1 cellular context compared by ENCODE assay signal in the genomic region with DNA sequence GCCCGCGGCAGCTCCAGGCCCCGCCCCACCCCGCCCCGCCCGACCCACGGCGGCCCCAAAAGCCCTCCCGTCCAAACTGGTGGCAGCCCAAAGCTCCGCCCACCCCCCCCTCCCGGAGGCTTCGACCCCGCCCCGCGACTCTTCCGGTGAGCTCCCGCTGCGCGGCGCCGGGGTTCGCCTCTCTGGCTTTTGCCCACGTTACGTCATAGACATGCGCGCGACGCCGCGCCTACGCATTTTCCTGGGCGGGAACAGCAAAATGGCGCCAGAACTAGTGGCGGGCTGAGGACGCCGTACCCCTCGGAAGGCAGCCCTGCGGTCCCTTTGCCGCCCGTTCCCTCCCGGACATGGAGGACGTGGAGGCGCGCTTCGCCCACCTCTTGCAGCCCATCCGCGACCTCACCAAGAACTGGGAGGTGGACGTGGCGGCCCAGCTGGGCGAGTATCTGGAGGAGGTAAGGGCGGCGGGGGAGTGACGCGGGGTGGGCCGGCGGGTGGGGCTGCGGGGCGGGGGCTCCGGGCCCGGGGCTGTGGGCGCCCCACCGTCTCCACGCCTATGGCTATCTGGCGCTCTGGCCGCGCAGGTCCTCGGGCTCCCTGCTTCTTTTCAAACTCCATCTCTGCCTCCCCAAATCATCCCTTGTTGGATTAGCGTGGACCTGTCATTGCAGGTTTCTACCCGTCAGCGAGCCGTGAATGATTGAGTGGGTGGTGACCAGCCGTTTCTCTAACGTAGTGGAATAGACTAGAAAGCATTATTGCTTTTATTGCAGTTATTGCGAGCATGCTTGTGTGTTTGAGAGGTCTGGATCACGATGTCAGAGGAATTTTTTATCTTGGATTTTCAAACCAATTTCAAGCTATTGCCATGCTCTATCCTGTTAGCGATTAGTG.
TF ChIP-seq lines count a peak whose summit lies in the region.

A gene (plus strand): TSS at position 234 of the 894 bp plus-strand sequence. CDS start 114 bp downstream, at position 348.

TF ChIP-seq in K562, 482 proteins besides CTCF, POLR2A, EP300 and RAD21 (continued from another document and continues in another):
- TF ChIP-seq, protein P1, sequence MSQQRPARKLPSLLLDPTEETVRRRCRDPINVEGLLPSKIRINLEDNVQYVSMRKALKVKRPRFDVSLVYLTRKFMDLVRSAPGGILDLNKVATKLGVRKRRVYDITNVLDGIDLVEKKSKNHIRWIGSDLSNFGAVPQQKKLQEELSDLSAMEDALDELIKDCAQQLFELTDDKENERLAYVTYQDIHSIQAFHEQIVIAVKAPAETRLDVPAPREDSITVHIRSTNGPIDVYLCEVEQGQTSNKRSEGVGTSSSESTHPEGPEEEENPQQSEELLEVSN (IDR thresholded peaks at IDR 0.05; ENCODE audit: borderline replicate concordance in 1 of 2, extremely low read depth in 1 of 2, insufficient read depth in 1 of 2, insufficient read length in 1 of 2, low read depth in 1 of 2, low read length in 1 of 2, poor library complexity in 1 of 2, severe bottlenecking in 1 of 2) = peak in 1 of 2 experiments; percentile 58
- TF ChIP-seq ZNF124 (CRISPR knock-in tag; IDR thresholded peaks at IDR 0.05) (no peak), MECOM (CRISPR knock-in tag; IDR thresholded peaks at IDR 0.05) (no peak), POLR2AphosphoS2 (IDR thresholded peaks at IDR 0.05; ENCODE audit: low read length) (no peak), PCBP1 (IDR thresholded peaks at IDR 0.05; ENCODE audit: low read depth, low read length, poor library complexity, severe bottlenecking) (no peak), DNMT1 (IDR thresholded peaks at IDR 0.05) (no peak), SRSF7 (optimal IDR thresholded peaks at IDR 0.05; ENCODE audit: low read depth, low read length) (no peak), CCNT2 (IDR thresholded peaks at IDR 0.05; ENCODE audit: borderline replicate concordance, extremely low read depth, insufficient read length, low read depth, low read length) (no peak), MEIS2 (IDR thresholded peaks at IDR 0.05; ENCODE audit: partially characterized antibody) (peak; percentile 78), RBM25 (IDR thresholded peaks at IDR 0.05; ENCODE audit: low read depth, low read length, severe bottlenecking) (no peak), SRF (CRISPR knock-in tag; IDR thresholded peaks at IDR 0.05) (no peak), MAFK (IDR thresholded peaks at IDR 0.05; ENCODE audit: low read length) (no peak), NR3C1 (CRISPR knock-in tag; IDR thresholded peaks at IDR 0.05) (no peak), MTF1 (CRISPR knock-in tag; IDR thresholded peaks at IDR 0.05; ENCODE audit: borderline replicate concordance) (no peak), IRF2 (CRISPR knock-in tag; IDR thresholded peaks at IDR 0.05) (no peak), CCAR2 (IDR thresholded peaks at IDR 0.05; ENCODE audit: low read depth, low read length) (no peak), ZNF780A (CRISPR knock-in tag; IDR thresholded peaks at IDR 0.05) (no peak), ILK (tag; IDR thresholded peaks at IDR 0.05; ENCODE audit: borderline replicate concordance, low read depth) (no peak), SMAD4 (CRISPR knock-in tag; conservative IDR thresholded peaks at IDR 0.05) (peak; percentile 57; the same call in 1 of the 2 replicates), ZEB2 (IDR thresholded peaks at IDR 0.05) (no peak), PHTF2 (CRISPR knock-in tag; IDR thresholded peaks at IDR 0.05) (no peak), YY1 (IDR thresholded peaks at IDR 0.05; ENCODE audit: borderline replicate concordance in 1 of 3, control insufficient read depth in 1 of 3, extremely low read depth in 1 of 3, insufficient read depth in 3 of 3, insufficient read length in 1 of 3, insufficient replicate concordance in 2 of 3, low read depth in 1 of 3, low read length in 2 of 3) (peak; percentile 79 to 94 (median 93)), SMARCE1 (IDR thresholded peaks at IDR 0.05) (no peak), BMI1 (IDR thresholded peaks at IDR 0.05; ENCODE audit: low read length) (no peak), SMAD2 (IDR thresholded peaks at IDR 0.05; ENCODE audit: low read depth, low read length) (no peak), ZNF133 (CRISPR knock-in tag; IDR thresholded peaks at IDR 0.05) (no peak), ZNF24 (IDR thresholded peaks at IDR 0.05) (no peak), ZBTB1 (CRISPR knock-in tag; IDR thresholded peaks at IDR 0.05; ENCODE audit: borderline replicate concordance, low read depth) (no peak), FOXJ3 (CRISPR knock-in tag; IDR thresholded peaks at IDR 0.05) (no peak), PTRF (tag; IDR thresholded peaks at IDR 0.05) (no peak), POU5F1 (IDR thresholded peaks at IDR 0.05; ENCODE audit: borderline replicate concordance, low read depth, low read length, partially characterized antibody) (no peak), ZC3H4 (CRISPR knock-in tag; IDR thresholded peaks at IDR 0.05; ENCODE audit: borderline replicate concordance) (no peak), TRIM28 (IDR thresholded peaks at IDR 0.05) (no peak), HLTF (IDR thresholded peaks at IDR 0.05) (no peak), ZNF584 (CRISPR knock-in tag; IDR thresholded peaks at IDR 0.05; ENCODE audit: low read depth) (no peak), LEF1 (IDR thresholded peaks at IDR 0.05) (no peak), ZNF146 (CRISPR knock-in tag; IDR thresholded peaks at IDR 0.05; ENCODE audit: unreplicated experiment) (no peak), TEAD2 (tag; IDR thresholded peaks at IDR 0.05) (no peak), LCOR (CRISPR knock-in tag; IDR thresholded peaks at IDR 0.05) (no peak), CBFB (CRISPR knock-in tag; IDR thresholded peaks at IDR 0.05) (no peak), NR2C2 (CRISPR knock-in tag; IDR thresholded peaks at IDR 0.05) (no peak), NR2C2 (tag; IDR thresholded peaks at IDR 0.05) (peak; percentile 77; the same call in 1 of the 2 replicates), ATF1 (CRISPR knock-in tag; IDR thresholded peaks at IDR 0.05) (peak; percentile 85), ATF1 (tag; IDR thresholded peaks at IDR 0.05) (peak; percentile 97), ZNF785 (CRISPR knock-in tag; IDR thresholded peaks at IDR 0.05) (no peak), SOX6 (IDR thresholded peaks at IDR 0.05) (no peak)
- TF ChIP-seq, protein P2, sequence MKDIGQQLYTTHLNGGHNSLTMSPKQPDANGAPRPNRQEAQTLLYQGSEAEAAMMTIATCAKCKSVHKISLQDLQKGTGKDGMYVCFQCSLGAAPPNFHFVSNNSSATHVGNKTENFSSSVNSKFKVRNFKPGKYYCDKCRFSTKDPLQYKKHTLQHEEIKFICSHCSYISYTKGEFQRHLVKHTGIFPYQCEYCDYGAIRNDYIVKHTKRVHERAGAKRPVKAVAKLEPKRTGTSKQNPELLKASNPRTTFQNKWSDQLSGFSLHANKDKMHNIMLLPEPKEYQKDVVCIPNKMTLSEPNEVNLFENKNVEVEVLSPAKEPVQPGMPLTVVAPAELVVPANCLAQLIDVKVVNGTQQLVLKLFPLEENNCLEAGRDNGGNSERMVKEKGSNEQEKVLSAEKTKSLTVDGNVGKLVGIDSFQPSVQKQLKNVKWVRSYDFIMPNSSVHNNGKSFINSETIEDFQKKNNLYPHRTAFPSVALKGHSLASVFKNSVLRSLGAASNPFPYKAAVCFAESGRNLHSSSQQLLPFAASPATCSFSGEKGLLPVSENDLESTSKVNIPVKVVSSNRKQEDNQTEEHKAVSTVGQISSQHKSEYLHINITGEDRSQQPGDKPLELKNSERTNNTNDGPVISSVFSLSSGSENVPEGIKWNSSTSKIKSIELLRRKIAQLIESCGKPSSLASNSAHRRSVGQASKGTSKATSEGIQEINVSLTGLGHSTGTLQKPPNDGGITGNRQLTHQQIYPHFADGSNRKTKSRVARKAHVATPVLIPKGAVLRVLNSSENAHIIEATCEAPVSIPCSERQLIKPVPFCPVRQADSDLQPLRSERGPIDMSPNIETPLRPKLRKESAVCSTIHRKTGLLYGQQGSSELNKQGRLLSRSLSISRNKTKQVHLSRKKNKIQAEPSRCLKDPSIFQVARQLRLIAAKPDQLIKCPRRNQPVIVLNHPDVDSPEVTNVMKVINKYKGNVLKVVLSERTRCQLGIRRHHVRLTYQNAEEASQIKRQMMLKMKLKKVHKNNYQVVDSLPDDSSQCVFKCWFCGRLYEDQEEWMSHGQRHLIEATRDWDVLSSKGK (CRISPR knock-in tag; IDR thresholded peaks at IDR 0.05) = no peak
- TF ChIP-seq, protein P3, sequence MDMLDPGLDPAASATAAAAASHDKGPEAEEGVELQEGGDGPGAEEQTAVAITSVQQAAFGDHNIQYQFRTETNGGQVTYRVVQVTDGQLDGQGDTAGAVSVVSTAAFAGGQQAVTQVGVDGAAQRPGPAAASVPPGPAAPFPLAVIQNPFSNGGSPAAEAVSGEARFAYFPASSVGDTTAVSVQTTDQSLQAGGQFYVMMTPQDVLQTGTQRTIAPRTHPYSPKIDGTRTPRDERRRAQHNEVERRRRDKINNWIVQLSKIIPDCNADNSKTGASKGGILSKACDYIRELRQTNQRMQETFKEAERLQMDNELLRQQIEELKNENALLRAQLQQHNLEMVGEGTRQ (CRISPR knock-in tag; IDR thresholded peaks at IDR 0.05) = no peak
- TF ChIP-seq, protein P4, sequence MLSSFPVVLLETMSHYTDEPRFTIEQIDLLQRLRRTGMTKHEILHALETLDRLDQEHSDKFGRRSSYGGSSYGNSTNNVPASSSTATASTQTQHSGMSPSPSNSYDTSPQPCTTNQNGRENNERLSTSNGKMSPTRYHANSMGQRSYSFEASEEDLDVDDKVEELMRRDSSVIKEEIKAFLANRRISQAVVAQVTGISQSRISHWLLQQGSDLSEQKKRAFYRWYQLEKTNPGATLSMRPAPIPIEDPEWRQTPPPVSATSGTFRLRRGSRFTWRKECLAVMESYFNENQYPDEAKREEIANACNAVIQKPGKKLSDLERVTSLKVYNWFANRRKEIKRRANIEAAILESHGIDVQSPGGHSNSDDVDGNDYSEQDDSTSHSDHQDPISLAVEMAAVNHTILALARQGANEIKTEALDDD (IDR thresholded peaks at IDR 0.05) = no peak
- TF ChIP-seq, protein P5, sequence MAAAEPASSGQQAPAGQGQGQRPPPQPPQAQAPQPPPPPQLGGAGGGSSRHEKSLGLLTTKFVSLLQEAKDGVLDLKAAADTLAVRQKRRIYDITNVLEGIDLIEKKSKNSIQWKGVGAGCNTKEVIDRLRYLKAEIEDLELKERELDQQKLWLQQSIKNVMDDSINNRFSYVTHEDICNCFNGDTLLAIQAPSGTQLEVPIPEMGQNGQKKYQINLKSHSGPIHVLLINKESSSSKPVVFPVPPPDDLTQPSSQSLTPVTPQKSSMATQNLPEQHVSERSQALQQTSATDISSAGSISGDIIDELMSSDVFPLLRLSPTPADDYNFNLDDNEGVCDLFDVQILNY (CRISPR knock-in tag; IDR thresholded peaks at IDR 0.05) = no peak
- TF ChIP-seq, protein P6, sequence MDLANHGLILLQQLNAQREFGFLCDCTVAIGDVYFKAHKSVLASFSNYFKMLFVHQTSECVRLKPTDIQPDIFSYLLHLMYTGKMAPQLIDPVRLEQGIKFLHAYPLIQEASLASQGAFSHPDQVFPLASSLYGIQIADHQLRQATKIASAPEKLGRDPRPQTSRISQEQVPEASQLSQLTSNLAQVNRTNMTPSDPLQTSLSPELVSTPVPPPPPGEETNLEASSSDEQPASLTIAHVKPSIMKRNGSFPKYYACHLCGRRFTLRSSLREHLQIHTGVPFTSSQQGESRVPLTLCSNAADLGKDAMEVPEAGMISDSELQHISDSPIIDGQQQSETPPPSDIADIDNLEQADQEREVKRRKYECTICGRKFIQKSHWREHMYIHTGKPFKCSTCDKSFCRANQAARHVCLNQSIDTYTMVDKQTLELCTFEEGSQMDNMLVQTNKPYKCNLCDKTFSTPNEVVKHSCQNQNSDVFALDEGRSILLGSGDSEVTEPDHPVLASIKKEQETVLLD (IDR thresholded peaks at IDR 0.05) = 0 out of 2 replicates have a peak, but pooled peaks have one; percentile 45
- TF ChIP-seq, protein P7, sequence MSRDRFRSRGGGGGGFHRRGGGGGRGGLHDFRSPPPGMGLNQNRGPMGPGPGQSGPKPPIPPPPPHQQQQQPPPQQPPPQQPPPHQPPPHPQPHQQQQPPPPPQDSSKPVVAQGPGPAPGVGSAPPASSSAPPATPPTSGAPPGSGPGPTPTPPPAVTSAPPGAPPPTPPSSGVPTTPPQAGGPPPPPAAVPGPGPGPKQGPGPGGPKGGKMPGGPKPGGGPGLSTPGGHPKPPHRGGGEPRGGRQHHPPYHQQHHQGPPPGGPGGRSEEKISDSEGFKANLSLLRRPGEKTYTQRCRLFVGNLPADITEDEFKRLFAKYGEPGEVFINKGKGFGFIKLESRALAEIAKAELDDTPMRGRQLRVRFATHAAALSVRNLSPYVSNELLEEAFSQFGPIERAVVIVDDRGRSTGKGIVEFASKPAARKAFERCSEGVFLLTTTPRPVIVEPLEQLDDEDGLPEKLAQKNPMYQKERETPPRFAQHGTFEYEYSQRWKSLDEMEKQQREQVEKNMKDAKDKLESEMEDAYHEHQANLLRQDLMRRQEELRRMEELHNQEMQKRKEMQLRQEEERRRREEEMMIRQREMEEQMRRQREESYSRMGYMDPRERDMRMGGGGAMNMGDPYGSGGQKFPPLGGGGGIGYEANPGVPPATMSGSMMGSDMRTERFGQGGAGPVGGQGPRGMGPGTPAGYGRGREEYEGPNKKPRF (IDR thresholded peaks at IDR 0.05; ENCODE audit: low read depth, low read length) = no peak
- TF ChIP-seq, protein P8, sequence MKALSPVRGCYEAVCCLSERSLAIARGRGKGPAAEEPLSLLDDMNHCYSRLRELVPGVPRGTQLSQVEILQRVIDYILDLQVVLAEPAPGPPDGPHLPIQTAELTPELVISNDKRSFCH (CRISPR knock-in tag; IDR thresholded peaks at IDR 0.05) = no peak
- TF ChIP-seq, protein P8 (tag; IDR thresholded peaks at IDR 0.05) = no peak
- TF ChIP-seq, protein P9, sequence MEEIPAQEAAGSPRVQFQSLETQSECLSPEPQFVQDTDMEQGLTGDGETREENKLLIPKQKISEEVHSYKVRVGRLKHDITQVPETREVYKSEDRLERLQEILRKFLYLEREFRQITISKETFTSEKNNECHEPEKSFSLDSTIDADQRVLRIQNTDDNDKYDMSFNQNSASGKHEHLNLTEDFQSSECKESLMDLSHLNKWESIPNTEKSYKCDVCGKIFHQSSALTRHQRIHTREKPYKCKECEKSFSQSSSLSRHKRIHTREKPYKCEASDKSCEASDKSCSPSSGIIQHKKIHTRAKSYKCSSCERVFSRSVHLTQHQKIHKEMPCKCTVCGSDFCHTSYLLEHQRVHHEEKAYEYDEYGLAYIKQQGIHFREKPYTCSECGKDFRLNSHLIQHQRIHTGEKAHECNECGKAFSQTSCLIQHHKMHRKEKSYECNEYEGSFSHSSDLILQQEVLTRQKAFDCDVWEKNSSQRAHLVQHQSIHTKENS (CRISPR knock-in tag; IDR thresholded peaks at IDR 0.05) = no peak
- TF ChIP-seq, protein P10, sequence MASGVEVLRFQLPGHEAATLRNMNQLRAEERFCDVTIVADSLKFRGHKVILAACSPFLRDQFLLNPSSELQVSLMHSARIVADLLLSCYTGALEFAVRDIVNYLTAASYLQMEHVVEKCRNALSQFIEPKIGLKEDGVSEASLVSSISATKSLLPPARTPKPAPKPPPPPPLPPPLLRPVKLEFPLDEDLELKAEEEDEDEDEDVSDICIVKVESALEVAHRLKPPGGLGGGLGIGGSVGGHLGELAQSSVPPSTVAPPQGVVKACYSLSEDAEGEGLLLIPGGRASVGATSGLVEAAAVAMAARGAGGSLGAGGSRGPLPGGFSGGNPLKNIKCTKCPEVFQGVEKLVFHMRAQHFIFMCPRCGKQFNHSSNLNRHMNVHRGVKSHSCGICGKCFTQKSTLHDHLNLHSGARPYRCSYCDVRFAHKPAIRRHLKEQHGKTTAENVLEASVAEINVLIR (CRISPR knock-in tag; IDR thresholded peaks at IDR 0.05) = peak; percentile 95
